ENCODE assay signal across 1 cellular context in the genomic region with DNA sequence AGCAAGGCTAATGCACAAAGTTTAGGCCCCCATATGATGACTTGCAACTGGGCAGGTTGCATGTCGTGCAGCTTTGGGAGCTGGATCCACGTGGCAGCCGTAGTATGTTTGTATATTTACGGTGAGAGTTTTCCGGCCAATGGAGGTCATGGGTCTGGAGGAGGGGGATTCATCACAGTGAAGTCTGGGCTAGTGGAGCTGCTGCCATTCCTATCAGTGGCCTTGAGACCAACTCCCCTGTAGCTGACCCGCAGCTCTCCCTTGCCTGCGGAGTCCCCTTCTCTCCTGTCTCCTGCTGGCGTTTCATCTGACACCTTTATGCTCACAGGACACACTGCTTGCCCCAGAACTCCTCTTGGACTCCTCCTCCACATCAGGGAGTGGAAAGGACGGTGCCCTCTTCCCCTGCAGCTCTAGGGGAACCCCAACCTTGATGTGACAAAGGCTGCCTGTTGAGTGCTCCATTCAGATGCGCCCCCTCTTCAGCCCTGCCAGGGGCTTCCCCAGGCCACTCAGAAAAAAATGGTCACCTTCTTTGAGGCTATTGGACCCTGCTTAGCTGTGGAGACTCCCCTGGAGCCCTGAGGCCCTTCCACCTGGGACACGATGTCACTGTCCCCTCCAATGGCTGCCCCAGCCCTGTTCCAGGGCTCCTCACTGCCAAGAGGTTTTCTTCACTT.
TF ChIP-seq lines count a peak whose summit lies in the region.

No MANE protein-coding gene starts in this region.

TF ChIP-seq in IMR-90, 13 proteins besides CTCF, POLR2A, EP300 and RAD21 (continued from another document):
- TF ChIP-seq RCOR1 (IDR thresholded peaks at IDR 0.05; ENCODE audit: insufficient replicate concordance, low read length), result no peak
- TF ChIP-seq, protein P1, sequence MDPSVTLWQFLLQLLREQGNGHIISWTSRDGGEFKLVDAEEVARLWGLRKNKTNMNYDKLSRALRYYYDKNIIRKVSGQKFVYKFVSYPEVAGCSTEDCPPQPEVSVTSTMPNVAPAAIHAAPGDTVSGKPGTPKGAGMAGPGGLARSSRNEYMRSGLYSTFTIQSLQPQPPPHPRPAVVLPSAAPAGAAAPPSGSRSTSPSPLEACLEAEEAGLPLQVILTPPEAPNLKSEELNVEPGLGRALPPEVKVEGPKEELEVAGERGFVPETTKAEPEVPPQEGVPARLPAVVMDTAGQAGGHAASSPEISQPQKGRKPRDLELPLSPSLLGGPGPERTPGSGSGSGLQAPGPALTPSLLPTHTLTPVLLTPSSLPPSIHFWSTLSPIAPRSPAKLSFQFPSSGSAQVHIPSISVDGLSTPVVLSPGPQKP (IDR thresholded peaks at IDR 0.05; ENCODE audit: borderline replicate concordance, low read depth, low read length), result no peak
- TF ChIP-seq MAZ (IDR thresholded peaks at IDR 0.05; ENCODE audit: borderline replicate concordance, low read depth, low read length), result no peak
- no peak for TF ChIP-seq FOS (IDR thresholded peaks at IDR 0.05; ENCODE audit: low read depth, low read length)
- TF ChIP-seq CEBPB (IDR thresholded peaks at IDR 0.05; ENCODE audit: low read depth, low read length), result no peak
- TF ChIP-seq MXI1 (IDR thresholded peaks at IDR 0.05; ENCODE audit: borderline replicate concordance, low read depth, low read length), result no peak
- no peak for TF ChIP-seq BHLHE40 (IDR thresholded peaks at IDR 0.05; ENCODE audit: low read depth, low read length)
- TF ChIP-seq RFX5 (IDR thresholded peaks at IDR 0.05; ENCODE audit: low read depth, low read length), result no peak
- TF ChIP-seq MAFK (IDR thresholded peaks at IDR 0.05; ENCODE audit: low read depth, low read length), result no peak
- no peak for TF ChIP-seq CHD1 (IDR thresholded peaks at IDR 0.05; ENCODE audit: low read depth, low read length)
- TF ChIP-seq SMC3 (IDR thresholded peaks at IDR 0.05; ENCODE audit: low read depth, low read length), result no peak
- no peak for TF ChIP-seq NFE2L2 (IDR thresholded peaks at IDR 0.05; ENCODE audit: low read depth, low read length)
